ENCODE assay signal across 8 cellular contexts in the genomic region with DNA sequence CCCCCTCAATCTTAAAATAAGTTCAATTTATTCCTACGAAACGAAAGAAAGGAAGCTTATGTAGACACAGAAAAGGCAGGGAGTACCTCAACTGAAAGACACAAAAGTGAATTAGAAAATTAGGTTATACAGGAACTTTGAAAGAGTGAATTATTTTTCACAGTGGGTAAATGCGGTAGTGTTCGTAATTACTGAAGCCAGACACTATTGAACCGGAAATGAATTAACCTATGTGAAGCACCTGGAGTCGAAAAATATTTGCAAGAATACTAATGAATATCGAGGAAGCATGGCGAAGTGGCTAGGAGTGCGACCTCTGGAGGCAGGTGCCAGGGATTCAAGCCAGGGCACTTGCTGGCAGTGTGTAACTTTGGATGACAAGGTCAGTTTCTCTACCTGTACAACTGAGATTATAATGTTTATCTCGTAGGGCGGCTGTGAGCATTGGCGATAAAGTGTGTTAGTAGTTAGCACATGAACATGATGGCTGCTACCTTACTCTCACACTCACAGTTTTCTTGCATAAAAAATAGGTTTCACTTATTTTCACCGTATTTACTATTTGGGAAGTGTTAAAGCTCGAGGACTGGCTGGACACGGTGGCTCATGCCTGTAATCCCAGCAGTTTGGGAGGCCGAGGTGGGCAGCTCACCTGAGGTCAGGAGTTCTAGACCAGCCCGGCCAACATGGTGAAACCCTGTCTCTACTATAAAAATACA. TPM values are rescaled to one million over a fixed set of nuclear protein-coding genes. Genes with fewer than 3 reads are reported as not detected.
DNase-seq lines count a peak whose midpoint lies in the region; ATAC-seq and TF ChIP-seq lines count a peak whose summit lies in the region.

No MANE protein-coding gene starts in this region.

- H3K4me3 ChIP-seq in fibroblast of the aortic adventitia (ENCODE audit: low read depth, low read length): peak overlapping the region; percentile 77
- peak overlapping the region; percentile 49 to 95 (median 55) for H3K4me3 ChIP-seq in thyroid gland (replicated peaks in 1 of 3)

- intact Hi-C loops in activated T-helper 1 cell treated with anti-CD3 and anti-CD28 coated beads, Interleukin-12 subunit alpha, Interleukin-12 subunit beta, Interleukin-2, Interleukin-4 antibody, amounts not matched to agents 30 ng/mL and 10 ng/mL and 1 ng/mL, durations not matched to agents 14 hours and 24 hours and 36 hours (cut with micrococcal nuclease): loop anchor here (1.0 to 2.0 kb wide), 5 partner anchors 14 to 269 kb away; a partner anchor contains a TSS
- intact Hi-C loops in thyroid gland (cut with DNase I): no loop called here

- no peak for TF ChIP-seq POLR2A in thyroid gland (IDR thresholded peaks at IDR 0.05)

- TF ChIP-seq CTCF in fibroblast of the aortic adventitia (IDR thresholded peaks at IDR 0.05; ENCODE audit: insufficient read depth, low read length): peak; percentile 77
- TF ChIP-seq CTCF in nephron (IDR thresholded peaks at IDR 0.05; ENCODE audit: unreplicated experiment in 3 of 3): peak; percentile 78 to 86 (median 81)
- TF ChIP-seq CTCF in thyroid gland (IDR thresholded peaks at IDR 0.05): peak; percentile 24 to 80 (median 45)

- H3K27me3 Mint-ChIP-seq in activated T-helper 1 cell treated with anti-CD3 and anti-CD28 coated beads, Interleukin-12 subunit alpha, Interleukin-12 subunit beta, Interleukin-2, Interleukin-4 antibody, amounts not matched to agents 30 ng/mL and 10 ng/mL and 1 ng/mL, durations not matched to agents 14 hours and 24 hours and 36 hours (ENCODE audit: insufficient read depth): peaks cover 8% of the 10 kb centered on the region
- no peaks in the 10 kb centered on the region for H3K27me3 Mint-ChIP-seq in nephron (ENCODE audit: low read depth)

- H3K4me1 ChIP-seq in thyroid gland: peaks cover 0 to 3% of the 10 kb centered on the region in 2 donors

- WGBS in thyroid gland, 2 donors: 15 to 18% methylated on average over 17 of the region's 17 CpGs

- H3K27ac Mint-ChIP-seq in activated T-helper 1 cell treated with anti-CD3 and anti-CD28 coated beads, Interleukin-12 subunit alpha, Interleukin-12 subunit beta, Interleukin-2, Interleukin-4 antibody, amounts not matched to agents 30 ng/mL and 10 ng/mL and 1 ng/mL, durations not matched to agents 14 hours and 24 hours and 36 hours: peak overlapping the region; percentile 80
- peak overlapping the region; percentile 65 to 88 (median 80) for H3K27ac Mint-ChIP-seq in nephron

- H3K9me3 Mint-ChIP-seq in activated T-helper 1 cell treated with anti-CD3 and anti-CD28 coated beads, Interleukin-12 subunit alpha, Interleukin-12 subunit beta, Interleukin-2, Interleukin-4 antibody, amounts not matched to agents 30 ng/mL and 10 ng/mL and 1 ng/mL, durations not matched to agents 14 hours and 24 hours and 36 hours: no peaks in the 10 kb centered on the region
- H3K9me3 Mint-ChIP-seq in nephron: peaks cover 11% of the 10 kb centered on the region

- peaks cover 0 to 4% of the 10 kb centered on the region in 2 donors for H3K36me3 ChIP-seq in thyroid gland

- H3K9me3 ChIP-seq in thyroid gland: no peaks in the 10 kb centered on the region

- DNase-seq in DMS53 (lab: John Stamatoyannopoulos, UW): peak; percentile 88
- peak; percentile 94 for DNase-seq in HT-29 (ENCODE audit: low spot score)
- peak; percentile 46 for DNase-seq in activated T-helper 1 cell treated with anti-CD3 and anti-CD28 coated beads, Interleukin-12 subunit alpha, Interleukin-12 subunit beta, Interleukin-2, Interleukin-4 antibody, amounts not matched to agents 30 ng/mL and 10 ng/mL and 1 ng/mL, durations not matched to agents 14 hours and 24 hours and 36 hours (ENCODE audit: low spot score)
- peak; percentile 59 for DNase-seq in fibroblast of the aortic adventitia (ENCODE audit: low read depth)
- peak; percentile 84 to 88 for DNase-seq in thyroid gland

- no peak overlapping the region for H3K4me3 Mint-ChIP-seq in activated T-helper 1 cell treated with anti-CD3 and anti-CD28 coated beads, Interleukin-12 subunit alpha, Interleukin-12 subunit beta, Interleukin-2, Interleukin-4 antibody, amounts not matched to agents 30 ng/mL and 10 ng/mL and 1 ng/mL, durations not matched to agents 14 hours and 24 hours and 36 hours
- H3K4me3 Mint-ChIP-seq in nephron: no peak overlapping the region

- peak; percentile 79 for ATAC-seq in GM21390 (IDR thresholded peaks at IDR 0.05; ENCODE audit: unreplicated experiment)

- H3K27me3 ChIP-seq in thyroid gland: no peaks in the 10 kb centered on the region

- peak overlapping the region in 1 of 3 donors; percentile 63 for H3K27ac ChIP-seq in thyroid gland

- peaks cover 2% of the 10 kb centered on the region for H3K36me3 Mint-ChIP-seq in activated T-helper 1 cell treated with anti-CD3 and anti-CD28 coated beads, Interleukin-12 subunit alpha, Interleukin-12 subunit beta, Interleukin-2, Interleukin-4 antibody, amounts not matched to agents 30 ng/mL and 10 ng/mL and 1 ng/mL, durations not matched to agents 14 hours and 24 hours and 36 hours (ENCODE audit: low read depth)
- peaks cover 12% of the 10 kb centered on the region for H3K36me3 Mint-ChIP-seq in nephron (ENCODE audit: low read depth)

- peaks cover 10% of the 10 kb centered on the region for H3K4me1 Mint-ChIP-seq in activated T-helper 1 cell treated with anti-CD3 and anti-CD28 coated beads, Interleukin-12 subunit alpha, Interleukin-12 subunit beta, Interleukin-2, Interleukin-4 antibody, amounts not matched to agents 30 ng/mL and 10 ng/mL and 1 ng/mL, durations not matched to agents 14 hours and 24 hours and 36 hours (ENCODE audit: low read depth)
- peaks cover 7% of the 10 kb centered on the region for H3K4me1 Mint-ChIP-seq in nephron

TF ChIP-seq in PFSK-1, 5 proteins besides CTCF, POLR2A, EP300 and RAD21:
- TF ChIP-seq TAF1 (IDR thresholded peaks at IDR 0.05; ENCODE audit: borderline replicate concordance, insufficient read depth, low read length) (no peak), SIN3A (IDR thresholded peaks at IDR 0.05; ENCODE audit: borderline replicate concordance, insufficient read depth, low read length) (0 out of 2 replicates have a peak, but pooled peaks have one; percentile 25)

RNA-seq across cellular contexts. Expression of a gene that starts 0.5 kb away (rescaled TPM):
- total RNA-seq in HT-29 (2014; rRNA removed; shearing (Covaris generic)): 10.2 and 10.7 TPM in 2 replicates
- 0.77 TPM for polyA plus RNA-seq in PFSK-1 (2012; ENCODE audit: insufficient read length, low read depth)
- total RNA-seq in activated T-helper 1 cell treated with anti-CD3 and anti-CD28 coated beads, Interleukin-12 subunit alpha, Interleukin-12 subunit beta, Interleukin-2, Interleukin-4 antibody, amounts not matched to agents 30 ng/mL and 10 ng/mL and 1 ng/mL, durations not matched to agents 14 hours and 24 hours and 36 hours: 3.4 and 3.7 TPM in 2 replicates
- 6.8 and 17.8 TPM in 2 replicates for total RNA-seq in fibroblast of the aortic adventitia (ENCODE audit: low replicate concordance)
- total RNA-seq in thyroid gland: 10 to 100 TPM; 18.0 to 25.8 (median 23.5) TPM

RNA-seq across cellular contexts. Expression of a gene that starts 15.4 kb away (rescaled TPM):
- total RNA-seq in HT-29 (2014; rRNA removed; shearing (Covaris generic)): 1,453 and 1,505 TPM in 2 replicates
- polyA plus RNA-seq in PFSK-1 (2012; ENCODE audit: insufficient read length, low read depth): 5,216 TPM
- 1,027 and 1,074 TPM in 2 replicates for total RNA-seq in activated T-helper 1 cell treated with anti-CD3 and anti-CD28 coated beads, Interleukin-12 subunit alpha, Interleukin-12 subunit beta, Interleukin-2, Interleukin-4 antibody, amounts not matched to agents 30 ng/mL and 10 ng/mL and 1 ng/mL, durations not matched to agents 14 hours and 24 hours and 36 hours
- total RNA-seq in fibroblast of the aortic adventitia (ENCODE audit: low replicate concordance) (735 and 2,091 TPM in 2 replicates), thyroid gland (1,000 to 10,000 TPM in 3 of 4 donors, 100 to 1,000 TPM in 1; 790 to 1,916 (median 1,660) TPM)

RNA-seq across cellular contexts. Expression of a gene that starts 41.3 kb away (rescaled TPM):
- total RNA-seq in HT-29 (2014; rRNA removed; shearing (Covaris generic)): not detected in 2 replicates
- polyA plus RNA-seq in PFSK-1 (2012; ENCODE audit: insufficient read length, low read depth): not detected
- total RNA-seq in activated T-helper 1 cell treated with anti-CD3 and anti-CD28 coated beads, Interleukin-12 subunit alpha, Interleukin-12 subunit beta, Interleukin-2, Interleukin-4 antibody, amounts not matched to agents 30 ng/mL and 10 ng/mL and 1 ng/mL, durations not matched to agents 14 hours and 24 hours and 36 hours: 2.5 and 2.7 TPM in 2 replicates
- total RNA-seq in fibroblast of the aortic adventitia (ENCODE audit: low replicate concordance): 0.18 TPM in 1 of 2 replicates, not detected in the other
- total RNA-seq in thyroid gland: 1 to 10 TPM in 2 of 4 donors, under 1 TPM in 1, not detected in 1; 0.78 to 4.0 (median 1.2) TPM
